ENCODE assay signal across 30 cellular contexts in genomic region chr20:47887477-47888080, GRCh38.
"Had no signal": no experiment of that assay in that cellular context is flagged by ENCODE, and none has a peak within 500 bp of the region (broad histone marks: within the 10 kb centered on the region; RNA-seq: fewer than 3 reads in every experiment).

No MANE protein-coding gene starts in this region.

- H3K4me1 Mint-ChIP-seq: activated B cell treated with CpG ODN at 0.5 μM for 24 hours; activated naive CD4-positive, alpha-beta T cell treated with anti-CD3 and anti-CD28 coated beads, Interleukin-2, amount 10 ng/mL, durations not matched to agents 7 days and 5 days; activated T-helper 17 cell treated with anti-CD3 and anti-CD28 coated beads, Interleukin-2, amount 50 U/mL, for 72 hours; T-cell had no signal

- H3K27me3 Mint-ChIP-seq: activated CD8-positive, alpha-beta T cell treated with anti-CD3 and anti-CD28 coated beads for 36 hours; activated naive CD8-positive, alpha-beta T cell; activated T-helper 17 cell treated with anti-CD3 and anti-CD28 coated beads, Interleukin-2, amount 50 U/mL, for 72 hours had no signal

- H3K9me3 Mint-ChIP-seq: activated B cell treated with CpG ODN at 0.5 μM for 24 hours; activated CD8-positive, alpha-beta T cell treated with anti-CD3 and anti-CD28 coated beads for 36 hours; activated naive CD4-positive, alpha-beta T cell treated with anti-CD3 and anti-CD28 coated beads, Interleukin-2, amount 10 ng/mL, durations not matched to agents 7 days and 5 days; activated T-cell treated with anti-CD3 and anti-CD28 coated beads, Interleukin-2, amount 50 U/mL, for 4 hours; activated T-helper 17 cell treated with anti-CD3 and anti-CD28 coated beads, Interleukin-2, amount 50 U/mL, for 72 hours; effector memory CD8-positive, alpha-beta T cell; T-cell; T-helper 1 cell treated with Interleukin-12 subunit alpha and Interleukin-12 subunit beta and Interleukin-4 antibody, amounts not matched to agents 30 μg/mL and 1 μg/mL, for 36 hours had no signal

- H3K36me3 Mint-ChIP-seq: activated naive CD4-positive, alpha-beta T cell treated with anti-CD3 and anti-CD28 coated beads, Interleukin-2, amount 10 ng/mL, durations not matched to agents 7 days and 5 days; activated naive CD8-positive, alpha-beta T cell; T-cell had no signal

- ATAC-seq: activated CD4-positive, CD25-positive, alpha-beta regulatory T cell treated with anti-CD3 and anti-CD28 coated beads, Interleukin-2, amount 50 U/mL, for 24 hours; activated CD8-positive, alpha-beta T cell treated with anti-CD3 and anti-CD28 coated beads for 36 hours; activated T-cell treated with anti-CD3 and anti-CD28 coated beads, Interleukin-2, amount 50 U/mL, for 4 hours; activated T-helper 17 cell treated with anti-CD3 and anti-CD28 coated beads, Interleukin-2, amount 50 U/mL, for 72 hours; effector memory CD8-positive, alpha-beta T cell; foreskin keratinocyte; gastrocnemius medialis; heart left ventricle; T-cell had no signal

- H3K4me3 Mint-ChIP-seq: activated B cell treated with CpG ODN at 0.5 μM for 24 hours; activated CD8-positive, alpha-beta T cell treated with anti-CD3 and anti-CD28 coated beads for 36 hours; activated naive CD4-positive, alpha-beta T cell treated with anti-CD3 and anti-CD28 coated beads, Interleukin-2, amount 10 ng/mL, durations not matched to agents 7 days and 5 days; activated naive CD8-positive, alpha-beta T cell; activated T-cell treated with anti-CD3 and anti-CD28 coated beads, Interleukin-2, amount 50 U/mL, for 4 hours; activated T-helper 17 cell treated with anti-CD3 and anti-CD28 coated beads, Interleukin-2, amount 50 U/mL, for 72 hours; effector memory CD8-positive, alpha-beta T cell; T-cell; T-helper 1 cell treated with Interleukin-12 subunit alpha and Interleukin-12 subunit beta and Interleukin-4 antibody, amounts not matched to agents 30 μg/mL and 1 μg/mL, for 36 hours had no signal

- H3K27ac Mint-ChIP-seq: activated B cell treated with CpG ODN at 0.5 μM for 24 hours; activated CD8-positive, alpha-beta T cell treated with anti-CD3 and anti-CD28 coated beads for 36 hours; activated naive CD4-positive, alpha-beta T cell treated with anti-CD3 and anti-CD28 coated beads, Interleukin-2, amount 10 ng/mL, durations not matched to agents 7 days and 5 days; activated naive CD8-positive, alpha-beta T cell; activated T-helper 17 cell treated with anti-CD3 and anti-CD28 coated beads, Interleukin-2, amount 50 U/mL, for 72 hours; effector memory CD8-positive, alpha-beta T cell; T-cell; T-helper 1 cell treated with Interleukin-12 subunit alpha and Interleukin-12 subunit beta and Interleukin-4 antibody, amounts not matched to agents 30 μg/mL and 1 μg/mL, for 36 hours had no signal

- DNase-seq: activated B cell treated with CpG ODN at 0.5 μM for 24 hours; activated CD4-positive, alpha-beta T cell treated with anti-CD3 and anti-CD28 coated beads for 48 hours; activated CD4-positive, alpha-beta T cell treated with anti-CD3 and anti-CD28 coated beads, Interleukin-2, amount 50 U/mL, for 1 hour; activated CD4-positive, alpha-beta T cell treated with anti-CD3 and anti-CD28 coated beads, Interleukin-2, amount 50 U/mL, for 48 hours; activated CD8-positive, alpha-beta memory T cell treated with anti-CD3 and anti-CD28 coated beads for 24 hours; activated CD8-positive, alpha-beta T cell treated with anti-CD3 and anti-CD28 coated beads for 36 hours; activated gamma-delta T cell; activated naive CD4-positive, alpha-beta T cell; activated naive CD4-positive, alpha-beta T cell treated with anti-CD3 and anti-CD28 coated beads, Interleukin-2, amount 10 ng/mL, durations not matched to agents 7 days and 5 days; activated T-cell treated with anti-CD3 and anti-CD28 coated beads, Interleukin-2, amount 50 U/mL, for 4 hours; amniotic stem cell; anterior cingulate cortex; brain microvascular endothelial cell; caudate nucleus; cortex of kidney; dermis blood vessel endothelial cell; effector CD4-positive, alpha-beta T cell; effector memory CD8-positive, alpha-beta T cell; erythroblast; foreskin keratinocyte; gastrocnemius medialis; glutamatergic neuron; heart left ventricle; T-cell; T-helper 9 cell; WERI-Rb-1 had no signal
